In genomic region chr6:20411544-20411943, GRCh38 we compare ENCODE assay signal across 18 cellular contexts. TPM values are rescaled to one million over a fixed set of nuclear protein-coding genes. Genes with fewer than 3 reads are reported as not detected.
DNase-seq lines count a peak whose midpoint lies in the region; ATAC-seq and TF ChIP-seq lines count a peak whose summit lies in the region.
"Had no signal": no experiment of that assay in that cellular context is flagged by ENCODE, and none has a peak within 500 bp of the region (broad histone marks: within the 10 kb centered on the region; RNA-seq: fewer than 3 reads in every experiment).

No MANE protein-coding gene starts in this region.

- peak overlapping the region; percentile 37 for H3K27ac ChIP-seq in cardiac muscle cell
- H3K27ac ChIP-seq: breast epithelium, ovary, right lobe of liver, stomach, upper lobe of right lung had no signal

- ATAC-seq in left ventricle myocardium superior: no peak
- ATAC-seq in WTC11: no peak
- ATAC-seq in memory B cell (ENCODE audit: low read depth): no peak
- no peak for ATAC-seq in GM18861 (IDR thresholded peaks at IDR 0.05; ENCODE audit: unreplicated experiment)
- ATAC-seq: left lung, right lobe of liver, upper lobe of right lung had no signal

- POLR2A ChIA-PET in WTC11 (lab: Charles Lee): no interaction called here

- H3K9me3 ChIP-seq in cardiac muscle cell (ENCODE audit: low read depth): no peaks in the 10 kb centered on the region
- H3K9me3 ChIP-seq: breast epithelium, left lung, ovary, right lobe of liver, stomach, upper lobe of right lung had no signal

- no peaks in the 10 kb centered on the region for H3K27me3 ChIP-seq in cardiac muscle cell
- H3K27me3 ChIP-seq: breast epithelium, left lung, ovary, right lobe of liver, stomach, upper lobe of right lung had no signal

- peaks cover 39% of the 10 kb centered on the region for H3K4me1 ChIP-seq in cardiac muscle cell (ENCODE audit: low read depth)
- H3K4me1 ChIP-seq: breast epithelium, right lobe of liver, upper lobe of right lung had no signal

- H3K4me3 Mint-ChIP-seq in WTC11: no peak overlapping the region
- no peak overlapping the region for H3K4me3 Mint-ChIP-seq in memory B cell

- H3K27me3 Mint-ChIP-seq in WTC11 (ENCODE audit: low read depth) (no peaks in the 10 kb centered on the region), memory B cell (no peaks in the 10 kb centered on the region)

- intact Hi-C loops in left ventricle myocardium superior (cut with micrococcal nuclease): no loop called here

- no peaks in the 10 kb centered on the region for H3K9me3 Mint-ChIP-seq in WTC11
- no peaks in the 10 kb centered on the region for H3K9me3 Mint-ChIP-seq in memory B cell

- H3K27ac Mint-ChIP-seq in WTC11 (peak overlapping the region; percentile 71; the same call in 1 of the 2 replicates), memory B cell (peak overlapping the region; percentile 40)

- H3K36me3 ChIP-seq in cardiac muscle cell: no peaks in the 10 kb centered on the region
- H3K36me3 ChIP-seq: breast epithelium, left lung, ovary, right lobe of liver, stomach, upper lobe of right lung had no signal

- no peak for DNase-seq in cardiac muscle cell (ENCODE audit: low read depth in 1 of 2, low spot score in 1 of 2)
- DNase-seq in left ventricle myocardium superior: no peak
- no peak for DNase-seq in WTC11 (ENCODE audit: low spot score)
- no peak for DNase-seq in memory B cell (ENCODE audit: low spot score in 2 of 2)
- DNase-seq in NK-92 treated with Interleukin-12 subunit alpha and Interleukin-12 subunit beta, amount 100 ng/mL, for 24 hours (lab: John Stamatoyannopoulos, UW): no peak
- no peak for DNase-seq in cerebellar cortex (ENCODE audit: low spot score)
- DNase-seq: activated CD8-positive, alpha-beta memory T cell treated with anti-CD3 and anti-CD28 coated beads, Interleukin-2, amount 50 U/mL, for 48 hours; KBM-7; left lung; NCI-H1092; NCI-H2081; NCI-H510A; ovary; right lobe of liver; stomach; upper lobe of right lung had no signal

- H3K36me3 Mint-ChIP-seq in WTC11: peaks cover 18% of the 10 kb centered on the region
- H3K36me3 Mint-ChIP-seq in memory B cell: peaks cover 6% of the 10 kb centered on the region

- H3K4me1 Mint-ChIP-seq in WTC11: peaks cover 81% of the 10 kb centered on the region
- H3K4me1 Mint-ChIP-seq in memory B cell: peaks cover 31% of the 10 kb centered on the region

- TF ChIP-seq CTCF in cardiac muscle cell (IDR thresholded peaks at IDR 0.05; ENCODE audit: low read depth, low read length): no peak
- no peak for TF ChIP-seq CTCF in WTC11 (IDR thresholded peaks at IDR 0.05)

- CTCF ChIA-PET in WTC11 (lab: Charles Lee): interaction anchor here (0.6 kb wide), 1 partner anchor 8 kb away, joined by 4 read pairs; no protein-coding TSS in a partner anchor

- no peak overlapping the region for H3K4me3 ChIP-seq in cardiac muscle cell
- H3K4me3 ChIP-seq: breast epithelium, left lung, ovary, right lobe of liver, stomach, upper lobe of right lung had no signal

TF ChIP-seq in WTC11, 78 proteins besides CTCF, POLR2A, EP300 and RAD21 (continues in another document):
- no peak for TF ChIP-seq HMGXB4 (CRISPR knock-in tag; IDR thresholded peaks at IDR 0.05)
- TF ChIP-seq ZNF425 (CRISPR knock-in tag; conservative IDR thresholded peaks at IDR 0.05): no peak
- no peak for TF ChIP-seq AR (CRISPR knock-in tag; IDR thresholded peaks at IDR 0.05)
- no peak for TF ChIP-seq E2F1 (CRISPR knock-in tag; IDR thresholded peaks at IDR 0.05)
- TF ChIP-seq SOX15 (CRISPR knock-in tag; IDR thresholded peaks at IDR 0.05): no peak
- TF ChIP-seq ESRRA (CRISPR knock-in tag; IDR thresholded peaks at IDR 0.05; ENCODE audit: borderline replicate concordance): no peak
- no peak for TF ChIP-seq GRHL2 (CRISPR knock-in tag; IDR thresholded peaks at IDR 0.05; ENCODE audit: insufficient replicate concordance, severe bottlenecking)
- TF ChIP-seq ELF4 (CRISPR knock-in tag; IDR thresholded peaks at IDR 0.05; ENCODE audit: low read depth): no peak
- TF ChIP-seq ZNF416 (CRISPR knock-in tag; IDR thresholded peaks at IDR 0.05): no peak
- TF ChIP-seq HMGA2 (CRISPR knock-in tag; IDR thresholded peaks at IDR 0.05): no peak
- no peak for TF ChIP-seq ZSCAN18 (CRISPR knock-in tag; IDR thresholded peaks at IDR 0.05)
- no peak for TF ChIP-seq USF1 (CRISPR knock-in tag; IDR thresholded peaks at IDR 0.05)
- TF ChIP-seq NR3C1 (CRISPR knock-in tag; conservative IDR thresholded peaks at IDR 0.05; ENCODE audit: low read depth): no peak

RNA-seq across cellular contexts. Expression of gene E2F3, which starts 9.9 kb away (rescaled TPM):
- total RNA-seq in cardiac muscle cell (9.2 and 12.6 TPM in 2 replicates), left ventricle myocardium superior (5.6 TPM), WTC11 (2021) (29.2 to 30.2 TPM (median 30.0 TPM) in 3 replicates)
- 11.1 and 16.5 TPM in 2 replicates for polyA plus RNA-seq in cardiac muscle cell
